ENCODE assay signal across 7 cellular contexts in the genomic region with DNA sequence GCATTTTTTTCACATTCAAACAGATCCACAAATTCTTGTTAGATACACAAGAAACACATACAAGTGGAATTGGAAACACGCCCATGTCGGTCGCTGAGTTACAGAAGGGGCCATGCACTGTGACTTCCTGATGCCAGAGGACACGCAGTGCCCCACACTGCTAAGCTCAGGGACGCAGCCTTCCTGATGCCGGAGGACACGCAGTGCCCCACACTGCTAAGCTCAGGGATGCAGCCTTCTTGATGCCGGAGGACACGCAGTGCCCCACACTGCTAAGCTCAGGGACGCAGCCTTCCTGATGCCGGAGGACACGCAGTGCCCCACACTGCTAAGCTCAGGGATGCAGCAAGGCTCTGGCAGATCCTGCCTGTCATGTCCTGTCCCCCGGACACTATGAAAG.
DNase-seq lines count a peak whose midpoint lies in the region; ATAC-seq, FAIRE-seq and TF ChIP-seq lines count a peak whose summit lies in the region.
"Not testable (repeated sequence)": the region's sequence is repeated elsewhere in the genome, so short reads cannot be mapped to it uniquely, and the experiment has no call there.

No MANE protein-coding gene starts in this region.

- H2BK5ac ChIP-seq in neuronal stem cell (ENCODE audit: low read length) = not testable (repeated sequence)

- not testable (repeated sequence) for H3K4me1 Mint-ChIP-seq in GM23338; activated CD4-positive, alpha-beta memory T cell treated with anti-CD3 and anti-CD28 coated beads, Interleukin-2, amount 10 ng/mL, durations not matched to agents 7 days and 5 days; endothelial cell (ENCODE audit: unreplicated experiment)
- peaks cover 25% of the 10 kb centered on the region for H3K4me1 Mint-ChIP-seq in nephron progenitor cell

- H3K36me3 Mint-ChIP-seq in GM23338 (ENCODE audit: low read depth) = peaks cover 55% of the 10 kb centered on the region
- H3K36me3 Mint-ChIP-seq in activated CD4-positive, alpha-beta memory T cell treated with anti-CD3 and anti-CD28 coated beads, Interleukin-2, amount 10 ng/mL, durations not matched to agents 7 days and 5 days (ENCODE audit: low read depth); nephron progenitor cell (ENCODE audit: low read depth): not testable (repeated sequence)
- H3K36me3 Mint-ChIP-seq in endothelial cell (ENCODE audit: low read depth, unreplicated experiment) = peaks cover 31% of the 10 kb centered on the region

- H3K4me3 ChIP-seq in GM23338; bronchial epithelial cell (ENCODE audit: low read depth, low read length); neuronal stem cell (ENCODE audit: low read length in 2 of 2): not testable (repeated sequence)

- not testable (repeated sequence) for H3K27me3 ChIP-seq in GM23338 (ENCODE audit: insufficient read depth); bronchial epithelial cell (ENCODE audit: control insufficient read depth, insufficient read depth, low read length); neuronal stem cell (ENCODE audit: control insufficient read depth in 3 of 3, insufficient read depth in 3 of 3, low read depth in 1 of 3, low read length in 3 of 3)

- H3K79me1 ChIP-seq in neuronal stem cell (ENCODE audit: low read depth, low read length) = not testable (repeated sequence)

- peak overlapping the region; percentile 7 for H3K9ac ChIP-seq in neuronal stem cell (ENCODE audit: low read depth, low read length, poor library complexity)

- H3K79me2 ChIP-seq in GM23338 (replicated peaks; ENCODE audit: insufficient read depth) = not testable (repeated sequence)

- H3K27ac Mint-ChIP-seq in GM23338 = not testable (repeated sequence)
- H3K27ac Mint-ChIP-seq in activated CD4-positive, alpha-beta memory T cell treated with anti-CD3 and anti-CD28 coated beads, Interleukin-2, amount 10 ng/mL, durations not matched to agents 7 days and 5 days = peak overlapping the region; percentile 7
- H3K27ac Mint-ChIP-seq in endothelial cell (ENCODE audit: unreplicated experiment) (peak overlapping the region; percentile 33), nephron progenitor cell (peak overlapping the region; percentile 0)

- intact Hi-C loops in Right ventricle myocardium superior (cut with DNase I) = not testable (repeated sequence)

- not testable (repeated sequence) for H2BK12ac ChIP-seq in neuronal stem cell (ENCODE audit: low read length)

- H3F3A ChIP-seq in GM23338 (replicated peaks; ENCODE audit: low read depth) = not testable (repeated sequence)

- H3K4me2 ChIP-seq in GM23338; neuronal stem cell (ENCODE audit: insufficient read depth, low read length, poor library complexity, severe bottlenecking): not testable (repeated sequence)

- peak overlapping the region; percentile 78 for H3K18ac ChIP-seq in neuronal stem cell (ENCODE audit: low read length)

- H3K23ac ChIP-seq in neuronal stem cell (ENCODE audit: low read depth, low read length, poor library complexity) = not testable (repeated sequence)

- H3K9me2 ChIP-seq in GM23338 (ENCODE audit: insufficient read depth) = not testable (repeated sequence)

- H4K20me1 ChIP-seq in GM23338 (replicated peaks; ENCODE audit: insufficient read depth) = not testable (repeated sequence)

- peak overlapping the region; percentile 23; the same call in 1 of the 3 replicates for H3K4me3 Mint-ChIP-seq in GM23338
- not testable (repeated sequence) for H3K4me3 Mint-ChIP-seq in activated CD4-positive, alpha-beta memory T cell treated with anti-CD3 and anti-CD28 coated beads, Interleukin-2, amount 10 ng/mL, durations not matched to agents 7 days and 5 days; nephron progenitor cell
- H3K4me3 Mint-ChIP-seq in endothelial cell (ENCODE audit: unreplicated experiment) = peak overlapping the region; percentile 63

- H3K27ac ChIP-seq in GM23338 (ENCODE audit: low read depth); neuronal stem cell (replicated peaks; ENCODE audit: low read length): not testable (repeated sequence)

- not testable (repeated sequence) for H3K14ac ChIP-seq in neuronal stem cell (ENCODE audit: low read length)

- not testable (repeated sequence) for H3K4me1 ChIP-seq in GM23338 (ENCODE audit: insufficient read depth); neuronal stem cell (ENCODE audit: control insufficient read depth in 2 of 2, insufficient read depth in 1 of 2, low read depth in 1 of 2, low read length in 2 of 2)

- WGBS in neuronal stem cell (ENCODE audit: extremely low coverage in 2 of 2, insufficient read length in 2 of 2, insufficient replicate concordance in 1 of 2), 2 donors = no CpG with 5 or more reads among the region's 13 CpGs

- H2AFZ ChIP-seq in GM23338; neuronal stem cell (ENCODE audit: low read length): not testable (repeated sequence)

- H3K27me3 Mint-ChIP-seq in GM23338 (ENCODE audit: insufficient read depth, low read depth, poor library complexity) (peaks cover 14% of the 10 kb centered on the region), endothelial cell (ENCODE audit: unreplicated experiment) (peaks cover 26% of the 10 kb centered on the region), nephron progenitor cell (ENCODE audit: low read depth, poor library complexity) (peaks cover 40% of the 10 kb centered on the region)
- H3K27me3 Mint-ChIP-seq in activated CD4-positive, alpha-beta memory T cell treated with anti-CD3 and anti-CD28 coated beads, Interleukin-2, amount 10 ng/mL, durations not matched to agents 7 days and 5 days = not testable (repeated sequence)

- not testable (repeated sequence) for H2BK15ac ChIP-seq in neuronal stem cell (ENCODE audit: low read length)

- not testable (repeated sequence) for H4K8ac ChIP-seq in neuronal stem cell (ENCODE audit: low read depth, low read length)

- FAIRE-seq in bronchial epithelial cell (lab: Jason Lieb, UNC) = peak; percentile 98

- CTCF ChIA-PET in activated CD4-positive, alpha-beta memory T cell treated with anti-CD3 and anti-CD28 coated beads, Interleukin-2, amount 10 ng/mL, durations not matched to agents 7 days and 5 days (lab: Charles Lee) = interaction anchor here (0.6 kb wide), 1 partner anchor 691 kb away, joined by 3 read pairs; no protein-coding TSS in a partner anchor

- TF ChIP-seq CTCF in GM23338 (conservative IDR thresholded peaks at IDR 0.05; ENCODE audit: low read depth in 2 of 2); bronchial epithelial cell (IDR thresholded peaks at IDR 0.05; ENCODE audit: insufficient read depth, low read length, severe bottlenecking); endothelial cell (IDR thresholded peaks at IDR 0.05; ENCODE audit: unreplicated experiment); nephron progenitor cell (IDR thresholded peaks at IDR 0.05): not testable (repeated sequence)

- H2BK120ac ChIP-seq in neuronal stem cell (ENCODE audit: low read depth, low read length) = not testable (repeated sequence)

- H3K9me3 Mint-ChIP-seq in GM23338 (peaks cover 90% of the 10 kb centered on the region), endothelial cell (ENCODE audit: unreplicated experiment) (peaks cover 57% of the 10 kb centered on the region)
- H3K9me3 Mint-ChIP-seq in activated CD4-positive, alpha-beta memory T cell treated with anti-CD3 and anti-CD28 coated beads, Interleukin-2, amount 10 ng/mL, durations not matched to agents 7 days and 5 days; nephron progenitor cell: not testable (repeated sequence)

- not testable (repeated sequence) for H3K36me3 ChIP-seq in GM23338 (ENCODE audit: insufficient read depth); bronchial epithelial cell (ENCODE audit: control insufficient read depth, insufficient read depth, low read length); neuronal stem cell (replicated peaks in 1 of 2; ENCODE audit: control insufficient read depth in 2 of 2, insufficient read depth in 2 of 2, low read length in 2 of 2)

- not testable (repeated sequence) for H4K91ac ChIP-seq in neuronal stem cell (ENCODE audit: low read depth, low read length, poor library complexity)

- not testable (repeated sequence) for H2AK5ac ChIP-seq in neuronal stem cell (ENCODE audit: low read depth, low read length)

- H3K4ac ChIP-seq in neuronal stem cell (ENCODE audit: low read length) = not testable (repeated sequence)

- H3K9me3 ChIP-seq in neuronal stem cell (replicated peaks in 1 of 2; ENCODE audit: control insufficient read depth in 2 of 2, insufficient read depth in 1 of 2, low read depth in 1 of 2, low read length in 2 of 2) = not testable (repeated sequence)

- ATAC-seq in GM23338; Right ventricle myocardium superior (ENCODE audit: poor library complexity): not testable (repeated sequence)

- POLR2A ChIA-PET in activated CD4-positive, alpha-beta memory T cell treated with anti-CD3 and anti-CD28 coated beads, Interleukin-2, amount 10 ng/mL, durations not matched to agents 7 days and 5 days (lab: Charles Lee) = not testable (repeated sequence)

- DNase-seq in GM23338 (ENCODE audit: low spot score); activated CD4-positive, alpha-beta memory T cell treated with anti-CD3 and anti-CD28 coated beads, Interleukin-2, amount 10 ng/mL, durations not matched to agents 7 days and 5 days; bronchial epithelial cell (ENCODE audit: low read depth); endothelial cell (ENCODE audit: low spot score); nephron progenitor cell; neuronal stem cell (ENCODE audit: low spot score): not testable (repeated sequence)
- peak; percentile 10 for DNase-seq in Right ventricle myocardium superior
